ENCODE assay signal across 8 cellular contexts in genomic region chr9:71446499-71447411, GRCh38.
DNase-seq lines count a peak whose midpoint lies in the region; ATAC-seq, FAIRE-seq and TF ChIP-seq lines count a peak whose summit lies in the region.

No MANE protein-coding gene starts in this region.

- peaks cover 5% of the 10 kb centered on the region for H3K9me3 ChIP-seq in NT2/D1 (ENCODE audit: insufficient read depth, low read length)
- H3K9me3 ChIP-seq in mammary epithelial cell (replicated peaks; ENCODE audit: insufficient read depth, low read length): no peaks in the 10 kb centered on the region
- H3K9me3 ChIP-seq in uterus: peaks cover 0 to under 1% of the 10 kb centered on the region in 2 donors

- H3K4me2 ChIP-seq in mammary epithelial cell (ENCODE audit: insufficient read depth, low read depth, low read length): peak overlapping the region; percentile 93

- CTCF ChIA-PET in mammary epithelial cell (lab: Charles Lee; ENCODE audit: low non-redundant PET): interaction anchor here (0.8 kb wide), 1 partner anchor 93 kb away, joined by 5 read pairs; no protein-coding TSS in a partner anchor

- no peak for DNase-seq in D721Med (ENCODE audit: insufficient read length, low spot score)
- peak; percentile 83 for DNase-seq in NT2/D1 (ENCODE audit: low read depth, low spot score)
- DNase-seq in mammary epithelial cell: peak; percentile 68
- DNase-seq in inferior parietal cortex (ENCODE audit: extremely low spot score): peak; percentile 20
- peak; percentile 12 for DNase-seq in smooth muscle cell of the brain vasculature (ENCODE audit: low read depth, low spot score)
- DNase-seq in uterus: no peak

- no peak for FAIRE-seq in D721Med (lab: Jason Lieb, UNC)

- H3K27me3 ChIP-seq in NT2/D1 (ENCODE audit: insufficient read depth, insufficient read length): peaks cover 2% of the 10 kb centered on the region
- peaks cover 12% of the 10 kb centered on the region for H3K27me3 ChIP-seq in mammary epithelial cell (ENCODE audit: insufficient read depth, low read length)
- H3K27me3 ChIP-seq in uterus: peaks cover 0 to 14% of the 10 kb centered on the region in 2 donors

- no peaks in the 10 kb centered on the region for H3K79me2 ChIP-seq in mammary epithelial cell (ENCODE audit: insufficient read depth, low read length)

- H3K9ac ChIP-seq in NT2/D1 (ENCODE audit: insufficient read length, low read depth) (peak overlapping the region; percentile 71), mammary epithelial cell (ENCODE audit: insufficient read depth, low read length) (no peak overlapping the region)

- no TSS peak for BruUV-seq in mammary epithelial cell (replicated peaks; lab: Mats Ljungman, UMichigan)

- intact Hi-C loops in mammary epithelial cell (cut with micrococcal nuclease): loop anchor here (10.0 kb wide), 2 partner anchors 162 to 238 kb away; no protein-coding TSS in a partner anchor
- intact Hi-C loops in uterus (cut with DNase I; ENCODE audit: low total_unique reads): no loop called here

- no peaks in the 10 kb centered on the region for H4K20me1 ChIP-seq in mammary epithelial cell (ENCODE audit: insufficient read depth, low read length)

- peak overlapping the region; percentile 54 for H2AFZ ChIP-seq in mammary epithelial cell (ENCODE audit: low read depth, low read length)

- in situ Hi-C loops in mammary epithelial cell (cut with MboI; ENCODE audit: low sequenced_read_pairs in 2 of 2): no loop called here

- H3K36me3 ChIP-seq in NT2/D1 (ENCODE audit: insufficient read depth, insufficient read length, low read length): no peaks in the 10 kb centered on the region
- H3K36me3 ChIP-seq in mammary epithelial cell (ENCODE audit: insufficient read depth, low read length): no peaks in the 10 kb centered on the region
- H3K36me3 ChIP-seq in uterus: no peaks in the 10 kb centered on the region

- dilution Hi-C loops in mammary epithelial cell (cut with HindIII; ENCODE audit: low sequenced_read_pairs): no loop called here

- H3K27ac ChIP-seq in mammary epithelial cell (ENCODE audit: insufficient read depth, low read depth, low read length): no peak overlapping the region
- H3K27ac ChIP-seq in uterus: no peak overlapping the region

- 8% methylated on average over 5 of the region's 71 CpGs for WGBS in mammary epithelial cell (ENCODE audit: low coverage, missing lambda C conversion rate)

- ATAC-seq in GM19324 (IDR thresholded peaks at IDR 0.05; ENCODE audit: low FRiP score, unreplicated experiment) (peak; percentile 89), HG03342 (IDR thresholded peaks at IDR 0.05; ENCODE audit: unreplicated experiment) (peak; percentile 79)

- TF ChIP-seq CTCF in D721Med (IDR thresholded peaks at IDR 0.05; ENCODE audit: insufficient read depth, missing control alignments) (peak; percentile 59), mammary epithelial cell (conservative IDR thresholded peaks at IDR 0.05 in 1 of 2, IDR thresholded peaks at IDR 0.05 in 1 of 2; ENCODE audit: extremely low read depth in 1 of 2, insufficient read depth in 1 of 2, low read depth in 1 of 2, low read length in 2 of 2) (peak; percentile 14 to 30), uterus (IDR thresholded peaks at IDR 0.05) (no peak)

- no peaks in the 10 kb centered on the region for H3K4me1 ChIP-seq in NT2/D1 (ENCODE audit: insufficient read depth, insufficient read length)
- peaks cover 7% of the 10 kb centered on the region for H3K4me1 ChIP-seq in mammary epithelial cell (ENCODE audit: insufficient read depth, low read length)
- peaks cover 0 to 3% of the 10 kb centered on the region in 2 donors for H3K4me1 ChIP-seq in uterus

- peak overlapping the region; percentile 59 for H3K4me3 ChIP-seq in NT2/D1 (ENCODE audit: insufficient read length, low read depth)
- H3K4me3 ChIP-seq in mammary epithelial cell (replicated peaks in 1 of 3; ENCODE audit: insufficient read depth in 1 of 3, low read depth in 2 of 3, low read length in 3 of 3): peak overlapping the region; percentile 49 to 57 (median 51)
- no peak overlapping the region for H3K4me3 ChIP-seq in uterus

- no peak for TF ChIP-seq POLR2A in uterus (IDR thresholded peaks at IDR 0.05)

Comparison
In these comparisons a context has a peak if more than half of its experiments do, and no peak if none do; other contexts are left out.
1. DNase-seq: peak in NT2/D1 (single experiment), mammary epithelial cell (single experiment), inferior parietal cortex (single experiment) and smooth muscle cell of the brain vasculature (single experiment); none in D721Med (single experiment) and uterus (0 of 2).
2. CTCF ChIP-seq: peak in D721Med (single experiment) and mammary epithelial cell (2 of 2); none in uterus (0 of 4).
3. H3K4me3 ChIP-seq: peak in NT2/D1 (single experiment) and mammary epithelial cell (3 of 3); none in uterus (0 of 2).